In genomic region chr15:69012761-69013364, GRCh38 we compare ENCODE assay signal across 20 cellular contexts. TPM values are rescaled to one million over a fixed set of nuclear protein-coding genes. Genes with fewer than 3 reads are reported as not detected.
"Had no signal": no experiment of that assay in that cellular context is flagged by ENCODE, and none has a peak within 500 bp of the region (broad histone marks: within the 10 kb centered on the region; RNA-seq: fewer than 3 reads in every experiment).

No MANE protein-coding gene starts in this region.

- DNase-seq: effector memory CD8-positive, alpha-beta T cell; esophagus squamous epithelium; foreskin melanocyte; head of caudate nucleus; kidney; left cardiac atrium; left ventricle myocardium superior; mesendoderm; naive B cell; nephron progenitor cell; sigmoid colon; stimulated activated CD4-positive, alpha-beta T cell treated with anti-CD3 and anti-CD28 coated beads, Interleukin-12 subunit alpha, Interleukin-12 subunit beta, amount 100 ng/mL, for 4 hours; stimulated activated naive CD4-positive, alpha-beta T cell; trophoblast cell had no signal

- H3K27ac ChIP-seq: epithelial cell of prostate, esophagus squamous epithelium, hepatocyte, neutrophil, right atrium auricular region, sigmoid colon, skin epidermis had no signal

- H3K79me2 ChIP-seq: hepatocyte had no signal

- H3K36me3 ChIP-seq: esophagus squamous epithelium, neutrophil, right atrium auricular region, sigmoid colon had no signal

- H3K4me1 ChIP-seq: esophagus squamous epithelium, right atrium auricular region, sigmoid colon had no signal

- H3K4me3 ChIP-seq: esophagus squamous epithelium, hepatocyte, right atrium auricular region, sigmoid colon, skin epidermis had no signal

- H3K27ac Mint-ChIP-seq: effector memory CD8-positive, alpha-beta T cell; naive B cell; nephron progenitor cell had no signal

- H3K4me3 Mint-ChIP-seq: effector memory CD8-positive, alpha-beta T cell; naive B cell; nephron progenitor cell had no signal

- H3K27me3 ChIP-seq: hepatocyte, neutrophil, right atrium auricular region, sigmoid colon had no signal

- FAIRE-seq: kidney had no signal

- H3K4me1 Mint-ChIP-seq: naive B cell had no signal

- ATAC-seq: effector memory CD8-positive, alpha-beta T cell; left cardiac atrium; left ventricle myocardium superior had no signal

- H3K4me2 ChIP-seq: hepatocyte had no signal

- H3K9me3 ChIP-seq: neutrophil had no signal

- H2AFZ ChIP-seq: hepatocyte had no signal

RNA-seq across cellular contexts. Expression of gene NOX5, which starts 1.6 kb away (rescaled TPM):
- total RNA-seq: left ventricle myocardium superior, lung microvascular endothelial cell had no signal
- polyA plus RNA-seq: hepatocyte had no signal
